Comparison of ENCODE assay signal across 8 cellular contexts in the genomic region with DNA sequence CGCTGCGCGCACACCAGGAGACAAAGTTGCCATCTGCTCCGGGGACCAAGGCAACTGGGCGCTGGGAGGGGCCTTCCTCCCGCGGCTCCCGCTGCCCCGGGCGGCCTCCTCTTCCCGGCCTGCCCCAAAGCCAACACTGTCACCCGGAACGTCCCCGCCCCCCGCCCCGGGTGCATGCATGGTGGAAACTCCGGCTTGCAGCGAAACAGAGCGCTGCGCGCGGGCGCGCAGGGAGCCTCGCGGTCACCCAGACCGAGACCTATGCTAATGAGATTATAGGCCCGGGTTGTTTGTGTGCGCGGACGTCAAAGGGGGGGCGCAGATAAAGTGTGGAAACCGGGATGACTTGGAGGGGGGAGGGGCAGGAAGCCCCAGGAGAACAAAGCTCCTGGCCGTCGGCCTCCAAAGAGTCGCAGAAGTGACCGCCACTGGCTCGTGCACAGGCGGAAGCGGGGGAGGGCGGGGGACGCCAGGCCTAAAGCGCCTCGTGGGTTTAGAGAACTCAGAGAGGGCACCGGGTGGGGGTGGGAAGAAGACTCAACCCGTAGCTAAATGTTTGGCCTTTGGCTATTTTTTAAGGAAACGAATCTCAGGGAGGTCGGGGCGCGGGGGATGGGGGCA.
DNase-seq lines count a peak whose midpoint lies in the region; ATAC-seq and TF ChIP-seq lines count a peak whose summit lies in the region.

No MANE protein-coding gene starts in this region.

- ATAC-seq in Right ventricle myocardium superior (ENCODE audit: poor library complexity) (peak; percentile 3), right cardiac atrium (peak in 1 of 2 donors; percentile 2)
- ATAC-seq in activated CD8-positive, alpha-beta T cell treated with anti-CD3 and anti-CD28 coated beads for 36 hours = peak; percentile 22

- WGBS in right cardiac atrium = 2% methylated on average over 50 of the region's 50 CpGs

- H3K4me1 ChIP-seq in right cardiac atrium (ENCODE audit: control insufficient read depth, insufficient read depth, low read length) = peaks cover 8% of the 10 kb centered on the region

- TF ChIP-seq CTCF in activated CD8-positive, alpha-beta T cell treated with anti-CD3 and anti-CD28 coated beads for 36 hours (IDR thresholded peaks at IDR 0.05) = no peak
- no peak for TF ChIP-seq CTCF in Calu3 (IDR thresholded peaks at IDR 0.05; ENCODE audit: unreplicated experiment)

- no TSS peak for BruUV-seq in Calu3 (replicated peaks; lab: Mats Ljungman, UMichigan)

- no peaks in the 10 kb centered on the region for H3K36me3 Mint-ChIP-seq in activated CD8-positive, alpha-beta T cell treated with anti-CD3 and anti-CD28 coated beads for 36 hours (ENCODE audit: low read depth)
- H3K36me3 Mint-ChIP-seq in Calu3 (ENCODE audit: insufficient read depth, unreplicated experiment) = peaks cover 11% of the 10 kb centered on the region

- H3K4me3 ChIP-seq in right cardiac atrium (ENCODE audit: low read length) = peak overlapping the region; percentile 34

- intact Hi-C loops in Right ventricle myocardium superior (cut with DNase I) = no loop called here
- intact Hi-C loops in cardiac septum (cut with DNase I) = no loop called here
- intact Hi-C loops in activated CD8-positive, alpha-beta T cell treated with anti-CD3 and anti-CD28 coated beads for 36 hours (cut with micrococcal nuclease) = no loop called here
- intact Hi-C loops in right cardiac atrium (cut with DNase I) = loop anchor here in 1 of 4 donors (10.0 kb wide), 1 partner anchor 194 kb away; no protein-coding TSS in a partner anchor
- intact Hi-C loops in Calu3 (cut with micrococcal nuclease; ENCODE audit: unreplicated experiment) = no loop called here

- no peaks in the 10 kb centered on the region for H3K9me3 Mint-ChIP-seq in activated CD8-positive, alpha-beta T cell treated with anti-CD3 and anti-CD28 coated beads for 36 hours
- peaks cover 2% of the 10 kb centered on the region for H3K9me3 Mint-ChIP-seq in Calu3 (ENCODE audit: low read depth, unreplicated experiment)

- peak overlapping the region; percentile 30 for H3K27ac Mint-ChIP-seq in activated CD8-positive, alpha-beta T cell treated with anti-CD3 and anti-CD28 coated beads for 36 hours
- H3K27ac Mint-ChIP-seq in Calu3 (ENCODE audit: unreplicated experiment) = no peak overlapping the region

- CTCF ChIA-PET in activated CD8-positive, alpha-beta T cell treated with anti-CD3 and anti-CD28 coated beads for 36 hours (lab: Charles Lee) = no interaction called here
- CTCF ChIA-PET in Calu3 (lab: Charles Lee) = no interaction called here

- peaks cover 31% of the 10 kb centered on the region for H3K27me3 Mint-ChIP-seq in activated CD8-positive, alpha-beta T cell treated with anti-CD3 and anti-CD28 coated beads for 36 hours
- peaks cover 40% of the 10 kb centered on the region for H3K27me3 Mint-ChIP-seq in Calu3 (ENCODE audit: unreplicated experiment)

- H3K9me3 ChIP-seq in right cardiac atrium (ENCODE audit: control insufficient read depth, low read length) = no peaks in the 10 kb centered on the region

- no peak overlapping the region for H3K27ac ChIP-seq in right cardiac atrium (ENCODE audit: low read length)

- peak overlapping the region; percentile 55 for H3K4me3 Mint-ChIP-seq in activated CD8-positive, alpha-beta T cell treated with anti-CD3 and anti-CD28 coated beads for 36 hours
- H3K4me3 Mint-ChIP-seq in Calu3 (ENCODE audit: low read depth, unreplicated experiment) = no peak overlapping the region

- POLR2A ChIA-PET in activated CD8-positive, alpha-beta T cell treated with anti-CD3 and anti-CD28 coated beads for 36 hours (lab: Charles Lee) = no interaction called here

- no peaks in the 10 kb centered on the region for H3K27me3 ChIP-seq in right cardiac atrium (ENCODE audit: control insufficient read depth, insufficient read depth)

- DNase-seq in Right ventricle myocardium superior = peak; percentile 67
- no peak for DNase-seq in cardiac septum (ENCODE audit: low spot score)
- peak; percentile 60 for DNase-seq in activated CD8-positive, alpha-beta T cell treated with anti-CD3 and anti-CD28 coated beads for 36 hours
- peak; percentile 59 to 83 (median 75) for DNase-seq in right cardiac atrium
- peak; percentile 46 for DNase-seq in stimulated activated CD8-positive, alpha-beta memory T cell treated with anti-CD3 and anti-CD28 coated beads, Interleukin-4, amount 100 ng/mL, for 48 hours
- DNase-seq in Calu3 = no peak
- no peak for DNase-seq in hippocampal formation (lab: John Stamatoyannopoulos, UW)
- DNase-seq in NCI-H2029 treated with DMSO at 0.1 percent for 48 hours (lab: John Stamatoyannopoulos, UW) = no peak

- H3K4me1 Mint-ChIP-seq in activated CD8-positive, alpha-beta T cell treated with anti-CD3 and anti-CD28 coated beads for 36 hours (ENCODE audit: low read depth) = peaks cover 35% of the 10 kb centered on the region
- H3K4me1 Mint-ChIP-seq in Calu3 (ENCODE audit: low read depth, unreplicated experiment) = no peaks in the 10 kb centered on the region

Comparison
In these comparisons a context has a peak if more than half of its experiments do, and no peak if none do; other contexts are left out.
1. DNase-seq: peak in Right ventricle myocardium superior (single experiment), activated CD8-positive, alpha-beta T cell treated with anti-CD3 and anti-CD28 coated beads for 36 hours (single experiment), right cardiac atrium (3 of 3) and stimulated activated CD8-positive, alpha-beta memory T cell treated with anti-CD3 and anti-CD28 coated beads, Interleukin-4, amount 100 ng/mL, for 48 hours (single experiment); none in cardiac septum (single experiment), Calu3 (single experiment), hippocampal formation (0 of 2) and NCI-H2029 treated with DMSO at 0.1 percent for 48 hours (single experiment).